Comparison of ENCODE assay signal across 17 cellular contexts in genomic region chr11:111502611-111503010, GRCh38. TPM values are rescaled to one million over a fixed set of nuclear protein-coding genes. Genes with fewer than 3 reads are reported as not detected.
"Had no signal": no experiment of that assay in that cellular context is flagged by ENCODE, and none has a peak within 500 bp of the region (broad histone marks: within the 10 kb centered on the region; RNA-seq: fewer than 3 reads in every experiment).

No MANE protein-coding gene starts in this region.

- H3K4me3 ChIP-seq: mucosa of descending colon, spleen, tibial artery, upper lobe of right lung, vagina had no signal

- FAIRE-seq: kidney had no signal

- H3K4me1 ChIP-seq: spleen, tibial artery, upper lobe of right lung, vagina had no signal

- DNase-seq: dermis blood vessel endothelial cell; erythroblast; immature natural killer cell; kidney; mucosa of descending colon; naive thymus-derived CD8-positive, alpha-beta T cell; spleen; stimulated activated CD4-positive, alpha-beta T cell treated with anti-CD3 and anti-CD28 coated beads, Interleukin-15, amount 100 ng/mL, for 24 hours; stimulated activated CD4-positive, alpha-beta T cell treated with anti-CD3 and anti-CD28 coated beads, Interleukin-1b, Interleukin-23, amount 100 ng/mL, for 48 hours; stimulated activated CD4-positive, alpha-beta T cell treated with anti-CD3 and anti-CD28 coated beads, Interleukin-4, amount 100 ng/mL, for 24 hours; tibial artery; upper lobe of right lung had no signal

- H3K36me3 ChIP-seq: neutrophil, spleen, tibial artery, upper lobe of right lung, vagina had no signal

- H3K27ac ChIP-seq: foreskin keratinocyte, neutrophil, spleen, tibial artery, upper lobe of right lung, vagina had no signal

- H3K27me3 ChIP-seq: foreskin keratinocyte, neutrophil, spleen, tibial artery, upper lobe of right lung, vagina had no signal

- H3K9me3 ChIP-seq: mucosa of descending colon, neutrophil, spleen, tibial artery, upper lobe of right lung, vagina had no signal

RNA-seq across cellular contexts. Expression of gene BTG4, which starts 9.6 kb away (rescaled TPM):
- polyA plus RNA-seq: immature natural killer cell; liver; naive thymus-derived CD8-positive, alpha-beta T cell; neural cell; spleen had no signal

RNA-seq across cellular contexts. Expression of gene HOATZ, which starts 12.0 kb away (rescaled TPM):
- polyA plus RNA-seq: foreskin keratinocyte; immature natural killer cell; liver; naive thymus-derived CD8-positive, alpha-beta T cell; neural cell; spleen had no signal

RNA-seq across cellular contexts. Expression of gene LAYN, which starts 37.9 kb away (rescaled TPM):
- polyA plus RNA-seq: neural cell had no signal
